2 cellular contexts compared by ENCODE assay signal in genomic region chr7:48035967-48036478, GRCh38.
TF ChIP-seq lines count a peak whose summit lies in the region.

No MANE protein-coding gene starts in this region.

TF ChIP-seq in SK-N-SH, 30 proteins besides CTCF, POLR2A, EP300 and RAD21:
- TF ChIP-seq SIN3A (IDR thresholded peaks at IDR 0.05; ENCODE audit: borderline replicate concordance, low read depth, low read length): no peak
- no peak for TF ChIP-seq RCOR1 (IDR thresholded peaks at IDR 0.05; ENCODE audit: low read length)
- TF ChIP-seq SMC3 (IDR thresholded peaks at IDR 0.05; ENCODE audit: low read depth, low read length): no peak
- TF ChIP-seq PBX3 (IDR thresholded peaks at IDR 0.05): no peak
- no peak for TF ChIP-seq JUND (IDR thresholded peaks at IDR 0.05)
- TF ChIP-seq MEF2A (IDR thresholded peaks at IDR 0.05; ENCODE audit: borderline replicate concordance, low read depth): no peak
- no peak; the same call in 1 of the 2 replicates for TF ChIP-seq MAX (IDR thresholded peaks at IDR 0.05; ENCODE audit: low read depth)
- no peak for TF ChIP-seq USF2 (IDR thresholded peaks at IDR 0.05; ENCODE audit: borderline replicate concordance, low read depth, low read length)
- TF ChIP-seq MXI1 (IDR thresholded peaks at IDR 0.05; ENCODE audit: low read depth, low read length): no peak
- TF ChIP-seq RXRA (IDR thresholded peaks at IDR 0.05; ENCODE audit: borderline replicate concordance, low read depth): no peak
- TF ChIP-seq EZH2phosphoT487 (IDR thresholded peaks at IDR 0.05; ENCODE audit: borderline replicate concordance, low read depth): no peak
- TF ChIP-seq ZBTB33 (IDR thresholded peaks at IDR 0.05; ENCODE audit: borderline replicate concordance, low read depth): no peak
- TF ChIP-seq FOXJ3 (CRISPR knock-in tag; IDR thresholded peaks at IDR 0.05): no peak
- TF ChIP-seq NFIC (IDR thresholded peaks at IDR 0.05; ENCODE audit: borderline replicate concordance): no peak
- TF ChIP-seq GATA2 (CRISPR knock-in tag; IDR thresholded peaks at IDR 0.05): no peak
- no peak for TF ChIP-seq FOSL2 (IDR thresholded peaks at IDR 0.05; ENCODE audit: borderline replicate concordance, low read depth)
- TF ChIP-seq USF1 (IDR thresholded peaks at IDR 0.05; ENCODE audit: borderline replicate concordance, low read depth): no peak

TF ChIP-seq in neural cell, 6 proteins besides CTCF, POLR2A, EP300 and RAD21 (continued from another document):
- TF ChIP-seq REST (IDR thresholded peaks at IDR 0.05; ENCODE audit: borderline replicate concordance): no peak
- peak; percentile 38 for TF ChIP-seq EZH2 (IDR thresholded peaks at IDR 0.05; ENCODE audit: borderline replicate concordance, insufficient read depth, low read length, poor library complexity, severe bottlenecking)
- TF ChIP-seq TAF1 (IDR thresholded peaks at IDR 0.05; ENCODE audit: low read depth): no peak
